ENCODE assay signal across 23 cellular contexts in genomic region chrX:9595131-9595530, GRCh38.
DNase-seq lines count a peak whose midpoint lies in the region; FAIRE-seq and TF ChIP-seq lines count a peak whose summit lies in the region.
"Had no signal": no experiment of that assay in that cellular context is flagged by ENCODE, and none has a peak within 500 bp of the region (broad histone marks: within the 10 kb centered on the region; RNA-seq: fewer than 3 reads in every experiment).

No MANE protein-coding gene starts in this region.

- H3K4me1 Mint-ChIP-seq in MCF 10A (ENCODE audit: insufficient read depth, unreplicated experiment), result no peaks in the 10 kb centered on the region

- dilution Hi-C loops in mammary epithelial cell (cut with HindIII; ENCODE audit: low sequenced_read_pairs), result no loop called here

- H3K4me3 Mint-ChIP-seq in MCF 10A (ENCODE audit: unreplicated experiment), result no peak overlapping the region
- H3K4me3 Mint-ChIP-seq: CD8-positive, alpha-beta T cell; natural killer cell; type B pancreatic cell had no signal

- H3K4me1 ChIP-seq in mammary epithelial cell (ENCODE audit: insufficient read depth, low read length) (no peaks in the 10 kb centered on the region), SK-N-SH (ENCODE audit: control insufficient read depth in 1 of 2, insufficient read depth in 2 of 2, low read depth in 1 of 2, low read length in 1 of 2) (peaks cover 0 to 2% of the 10 kb centered on the region in 2 experiments; a peak in 1 of 4 replicates), Peyer's patch (no peaks in the 10 kb centered on the region)
- H3K4me1 ChIP-seq: ascending aorta had no signal

- POLR2A ChIA-PET in MCF 10A (lab: Yijun Ruan, JAX) (no interaction called here), SK-N-SH (lab: Yijun Ruan, JAX) (no interaction called here)

- no peak for FAIRE-seq in urothelium cell line (lab: Jason Lieb, UNC)

- no peak for TF ChIP-seq EP300 in SK-N-SH (IDR thresholded peaks at IDR 0.05; ENCODE audit: borderline replicate concordance in 1 of 2, low read depth in 1 of 2, low read length in 1 of 2)

- no TSS peak for BruUV-seq in MCF 10A (replicated peaks; lab: Mats Ljungman, UMichigan)
- no TSS peak for BruUV-seq in mammary epithelial cell (replicated peaks; lab: Mats Ljungman, UMichigan)

- H3K9me3 ChIP-seq in mammary epithelial cell (replicated peaks; ENCODE audit: insufficient read depth, low read length), result peaks cover 18% of the 10 kb centered on the region
- H3K9me3 ChIP-seq in SK-N-SH, result no peaks in the 10 kb centered on the region
- no peaks in the 10 kb centered on the region for H3K9me3 ChIP-seq in Peyer's patch
- H3K9me3 ChIP-seq: ascending aorta had no signal

- H2AFZ ChIP-seq in mammary epithelial cell (ENCODE audit: low read depth, low read length) (no peak overlapping the region), SK-N-SH (ENCODE audit: low read depth) (no peak overlapping the region)

- H3K27me3 ChIP-seq in mammary epithelial cell (ENCODE audit: insufficient read depth, low read length) (no peaks in the 10 kb centered on the region), SK-N-SH (ENCODE audit: insufficient read depth) (no peaks in the 10 kb centered on the region; the same call in 1 of the 2 replicates), Peyer's patch (no peaks in the 10 kb centered on the region)
- H3K27me3 ChIP-seq: ascending aorta had no signal

- H3F3A ChIP-seq in SK-N-SH (replicated peaks; ENCODE audit: insufficient read depth), result no peaks in the 10 kb centered on the region

- H3K4me3 ChIP-seq in mammary epithelial cell (replicated peaks in 1 of 3; ENCODE audit: insufficient read depth in 1 of 3, low read depth in 2 of 3, low read length in 3 of 3), result no peak overlapping the region
- H3K4me3 ChIP-seq in SK-N-SH (ENCODE audit: low read depth in 2 of 2, low read length in 1 of 2), result no peak overlapping the region
- H3K4me3 ChIP-seq in fibroblast of pulmonary artery (replicated peaks; ENCODE audit: low read depth, low read length), result no peak overlapping the region
- no peak overlapping the region for H3K4me3 ChIP-seq in Peyer's patch
- H3K4me3 ChIP-seq: ascending aorta had no signal

- DNase-seq in MCF 10A (ENCODE audit: unreplicated experiment) (peak; percentile 31), mammary epithelial cell (no peak), SK-N-SH (no peak), fibroblast of pulmonary artery (ENCODE audit: low read depth) (peak; percentile 31), urothelium cell line (ENCODE audit: low spot score) (peak; percentile 2), NOMO-1 (lab: John Stamatoyannopoulos, UW; ENCODE audit: unreplicated experiment in 2 of 2) (no peak), Peyer's patch (no peak)
- no peak for DNase-seq in activated T-cell treated with anti-CD3 and anti-CD28 coated beads, Interleukin-2, amount 50 U/mL, for 1 hour
- DNase-seq: 8988T; activated CD4-positive, CD25-positive, alpha-beta regulatory T cell treated with anti-CD3 and anti-CD28 coated beads, Interleukin-2, amount 50 U/mL, for 72 hours; CD8-positive, alpha-beta T cell; cortex of kidney; DMS79 treated with DMSO at 0.1 percent for 48 hours; glutamatergic neuron; MV-4-11; natural killer cell; NCI-H1930; NCI-H510A treated with DMSO at 0.1 percent for 48 hours; SIG-M5; stimulated activated CD4-positive, alpha-beta T cell treated with anti-CD3 and anti-CD28 coated beads, Interleukin-15, amount 100 ng/mL, for 24 hours; stimulated activated naive CD8-positive, alpha-beta T cell treated with anti-CD3 and anti-CD28 coated beads, Interleukin-15, Interleukin-2, amounts not matched to agents 100 U/mL and 50 U/mL, for 24 hours had no signal

- H3K27ac Mint-ChIP-seq in MCF 10A (ENCODE audit: low read depth, unreplicated experiment), result no peak overlapping the region
- H3K27ac Mint-ChIP-seq: CD8-positive, alpha-beta T cell; natural killer cell; type B pancreatic cell had no signal

- no peak overlapping the region for H3K27ac ChIP-seq in mammary epithelial cell (ENCODE audit: insufficient read depth, low read depth, low read length)
- H3K27ac ChIP-seq in SK-N-SH (ENCODE audit: low read depth in 2 of 2, low read length in 1 of 2), result no peak overlapping the region
- H3K27ac ChIP-seq in Peyer's patch, result no peak overlapping the region
- H3K27ac ChIP-seq: ascending aorta had no signal

- 15% methylated on average over 4 of the region's 4 CpGs for WGBS in mammary epithelial cell (ENCODE audit: low coverage, missing lambda C conversion rate)
- WGBS in SK-N-SH (ENCODE audit: low lambda C conversion rate), result 0% methylated on average over 3 of the region's 4 CpGs

- H3K4me2 ChIP-seq in mammary epithelial cell (ENCODE audit: insufficient read depth, low read depth, low read length), result no peak overlapping the region
- no peak overlapping the region for H3K4me2 ChIP-seq in SK-N-SH

- H3K9me2 ChIP-seq in SK-N-SH, result no peaks in the 10 kb centered on the region

- TF ChIP-seq CTCF in MCF 10A (IDR thresholded peaks at IDR 0.05; ENCODE audit: unreplicated experiment) (no peak), mammary epithelial cell (conservative IDR thresholded peaks at IDR 0.05 in 1 of 2, IDR thresholded peaks at IDR 0.05 in 1 of 2; ENCODE audit: extremely low read depth in 1 of 2, insufficient read depth in 1 of 2, low read depth in 1 of 2, low read length in 2 of 2) (no peak), SK-N-SH (IDR thresholded peaks at IDR 0.05) (no peak), fibroblast of pulmonary artery (IDR thresholded peaks at IDR 0.05; ENCODE audit: low read length, missing control alignments) (no peak), Peyer's patch (IDR thresholded peaks at IDR 0.05) (no peak)

- in situ Hi-C loops in mammary epithelial cell (cut with MboI; ENCODE audit: low sequenced_read_pairs in 2 of 2), result no loop called here

- H3K79me2 ChIP-seq in mammary epithelial cell (ENCODE audit: insufficient read depth, low read length) (no peaks in the 10 kb centered on the region), SK-N-SH (ENCODE audit: insufficient read depth) (no peaks in the 10 kb centered on the region; the same call in none of the 2 replicates)

- H3K27me3 Mint-ChIP-seq in MCF 10A (ENCODE audit: insufficient read depth, unreplicated experiment), result no peaks in the 10 kb centered on the region
- H3K27me3 Mint-ChIP-seq: type B pancreatic cell had no signal

- H4K20me1 ChIP-seq in mammary epithelial cell (ENCODE audit: insufficient read depth, low read length) (no peaks in the 10 kb centered on the region), SK-N-SH (ENCODE audit: insufficient read depth) (no peaks in the 10 kb centered on the region)

- no peak for TF ChIP-seq POLR2A in Peyer's patch (IDR thresholded peaks at IDR 0.05)

- TF ChIP-seq RAD21 in SK-N-SH (IDR thresholded peaks at IDR 0.05; ENCODE audit: low read length), result no peak

- H3K9me3 Mint-ChIP-seq in MCF 10A (ENCODE audit: unreplicated experiment), result peaks cover 15% of the 10 kb centered on the region
- H3K9me3 Mint-ChIP-seq: natural killer cell, type B pancreatic cell had no signal

- CTCF ChIA-PET in MCF 10A (lab: Yijun Ruan, JAX) (no interaction called here), mammary epithelial cell (lab: Charles Lee; ENCODE audit: low non-redundant PET) (no interaction called here), SK-N-SH (lab: Yijun Ruan, JAX) (no interaction called here)

- H3K9ac ChIP-seq in mammary epithelial cell (ENCODE audit: insufficient read depth, low read length) (no peak overlapping the region), SK-N-SH (no peak overlapping the region)

- no peaks in the 10 kb centered on the region for H3K36me3 ChIP-seq in mammary epithelial cell (ENCODE audit: insufficient read depth, low read length)
- H3K36me3 ChIP-seq in SK-N-SH (replicated peaks in 1 of 2; ENCODE audit: control insufficient read depth in 1 of 2, insufficient read depth in 2 of 2, low read length in 1 of 2), result no peaks in the 10 kb centered on the region
- no peaks in the 10 kb centered on the region for H3K36me3 ChIP-seq in Peyer's patch
- H3K36me3 ChIP-seq: ascending aorta had no signal

- no peaks in the 10 kb centered on the region for H3K36me3 Mint-ChIP-seq in MCF 10A (ENCODE audit: insufficient read depth, unreplicated experiment)
- H3K36me3 Mint-ChIP-seq: natural killer cell, type B pancreatic cell had no signal

- intact Hi-C loops in MCF 10A (cut with micrococcal nuclease), result no loop called here
- intact Hi-C loops in mammary epithelial cell (cut with micrococcal nuclease), result no loop called here

TF ChIP-seq in SK-N-SH, 30 proteins besides CTCF, POLR2A, EP300 and RAD21 (continues in another document):
- TF ChIP-seq, protein P1, sequence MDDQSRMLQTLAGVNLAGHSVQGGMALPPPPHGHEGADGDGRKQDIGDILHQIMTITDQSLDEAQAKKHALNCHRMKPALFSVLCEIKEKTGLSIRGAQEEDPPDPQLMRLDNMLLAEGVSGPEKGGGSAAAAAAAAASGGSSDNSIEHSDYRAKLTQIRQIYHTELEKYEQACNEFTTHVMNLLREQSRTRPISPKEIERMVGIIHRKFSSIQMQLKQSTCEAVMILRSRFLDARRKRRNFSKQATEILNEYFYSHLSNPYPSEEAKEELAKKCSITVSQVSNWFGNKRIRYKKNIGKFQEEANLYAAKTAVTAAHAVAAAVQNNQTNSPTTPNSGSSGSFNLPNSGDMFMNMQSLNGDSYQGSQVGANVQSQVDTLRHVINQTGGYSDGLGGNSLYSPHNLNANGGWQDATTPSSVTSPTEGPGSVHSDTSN (IDR thresholded peaks at IDR 0.05), result peak; percentile 30; the same call in 1 of the 2 replicates
- TF ChIP-seq YY1 (IDR thresholded peaks at IDR 0.05; ENCODE audit: low read depth) (no peak), NRF1 (IDR thresholded peaks at IDR 0.05; ENCODE audit: low read depth, low read length) (no peak), RFX5 (IDR thresholded peaks at IDR 0.05; ENCODE audit: low read length) (no peak), IRF3 (IDR thresholded peaks at IDR 0.05; ENCODE audit: low read depth, low read length) (no peak)

Comparison
In these comparisons a context has a peak if more than half of its experiments do, and no peak if none do; other contexts are left out.
1. DNase-seq: peak in MCF 10A (single experiment), fibroblast of pulmonary artery (single experiment) and urothelium cell line (single experiment); none in mammary epithelial cell (single experiment), SK-N-SH (single experiment), NOMO-1 (0 of 2), activated T-cell treated with anti-CD3 and anti-CD28 coated beads, Interleukin-2, amount 50 U/mL, for 1 hour (single experiment) and Peyer's patch (0 of 3).